Comparison of ENCODE assay signal across 28 cellular contexts in genomic region chr17:11140501-11140900, GRCh38.
"Had no signal": no experiment of that assay in that cellular context is flagged by ENCODE, and none has a peak within 500 bp of the region (broad histone marks: within the 10 kb centered on the region; RNA-seq: fewer than 3 reads in every experiment).

No MANE protein-coding gene starts in this region.

- H3K4me1 ChIP-seq: gastrocnemius medialis, neural progenitor cell, parathyroid adenoma, thyroid gland, upper lobe of left lung, vagina had no signal

- H3K27me3 Mint-ChIP-seq: activated CD4-positive, alpha-beta memory T cell treated with anti-CD3 and anti-CD28 coated beads, Interleukin-2, amount 10 ng/mL, durations not matched to agents 7 days and 5 days; activated T-cell treated with anti-CD3 and anti-CD28 coated beads, Interleukin-2, amount 50 U/mL, for 24 hours; effector memory CD8-positive, alpha-beta T cell; T-helper 17 cell had no signal

- H3K36me3 Mint-ChIP-seq: naive thymus-derived CD8-positive, alpha-beta T cell; neural progenitor cell; stimulated activated effector memory CD8-positive, alpha-beta T cell treated with anti-CD3 and anti-CD28 coated beads, Interleukin-12 subunit alpha, Interleukin-12 subunit beta, amount 100 ng/mL, for 72 hours had no signal

- H3K27me3 ChIP-seq: gastrocnemius medialis, neural progenitor cell, thyroid gland, upper lobe of left lung, vagina had no signal

- H3K4me1 Mint-ChIP-seq: activated CD4-positive, alpha-beta memory T cell treated with anti-CD3 and anti-CD28 coated beads, Interleukin-2, amount 10 ng/mL, durations not matched to agents 7 days and 5 days; naive thymus-derived CD8-positive, alpha-beta T cell; neural progenitor cell; stimulated activated effector memory CD8-positive, alpha-beta T cell treated with anti-CD3 and anti-CD28 coated beads, Interleukin-12 subunit alpha, Interleukin-12 subunit beta, amount 100 ng/mL, for 72 hours; T-helper 17 cell had no signal

- DNase-seq: activated CD4-positive, alpha-beta memory T cell treated with anti-CD3 and anti-CD28 coated beads, Interleukin-2, amount 10 ng/mL, durations not matched to agents 7 days and 5 days; activated CD4-positive, alpha-beta T cell treated with anti-CD3 and anti-CD28 coated beads for 48 hours; activated CD8-positive, alpha-beta memory T cell treated with anti-CD3 and anti-CD28 coated beads, Interleukin-2, amount 50 U/mL, for 48 hours; activated gamma-delta T cell; activated naive CD4-positive, alpha-beta T cell treated with anti-CD3 and anti-CD28 coated beads, Interleukin-2, amount 50 U/mL, for 16 hours; activated T-cell treated with anti-CD3 and anti-CD28 coated beads, Interleukin-2, amount 50 U/mL, for 24 hours; amniotic stem cell; cerebellar nuclear complex; effector memory CD8-positive, alpha-beta T cell; erythroblast; gastrocnemius medialis; kidney; mesenchymal stem cell; naive thymus-derived CD8-positive, alpha-beta T cell; stimulated activated CD4-positive, alpha-beta T cell treated with anti-CD3 and anti-CD28 coated beads, Interleukin-4, amount 100 ng/mL, for 1 hour; T-helper 17 cell; T1000; upper lobe of left lung; WERI-Rb-1 had no signal

- H3K9me3 ChIP-seq: gastrocnemius medialis, thyroid gland, upper lobe of left lung, vagina had no signal

- H3K4me3 Mint-ChIP-seq: activated CD4-positive, alpha-beta memory T cell treated with anti-CD3 and anti-CD28 coated beads, Interleukin-2, amount 10 ng/mL, durations not matched to agents 7 days and 5 days; activated T-cell treated with anti-CD3 and anti-CD28 coated beads, Interleukin-2, amount 50 U/mL, for 24 hours; effector memory CD8-positive, alpha-beta T cell; naive thymus-derived CD8-positive, alpha-beta T cell; neural progenitor cell; stimulated activated effector memory CD8-positive, alpha-beta T cell treated with anti-CD3 and anti-CD28 coated beads, Interleukin-12 subunit alpha, Interleukin-12 subunit beta, amount 100 ng/mL, for 72 hours; stimulated activated naive CD8-positive, alpha-beta T cell treated with anti-CD3 and anti-CD28 coated beads, Interleukin-15, Interleukin-2, amounts not matched to agents 100 ng/mL and 50 ng/mL, for 24 hours; T-helper 17 cell had no signal

- H3K27ac ChIP-seq: coronary artery, gastrocnemius medialis, hepatocyte, neural progenitor cell, parathyroid adenoma, thyroid gland, upper lobe of left lung, vagina, WERI-Rb-1 had no signal

- H3K9ac ChIP-seq: neural progenitor cell, parathyroid adenoma had no signal

- H3K27ac Mint-ChIP-seq: activated CD4-positive, alpha-beta memory T cell treated with anti-CD3 and anti-CD28 coated beads, Interleukin-2, amount 10 ng/mL, durations not matched to agents 7 days and 5 days; activated T-cell treated with anti-CD3 and anti-CD28 coated beads, Interleukin-2, amount 50 U/mL, for 24 hours; effector memory CD8-positive, alpha-beta T cell; naive thymus-derived CD8-positive, alpha-beta T cell; neural progenitor cell; stimulated activated effector memory CD8-positive, alpha-beta T cell treated with anti-CD3 and anti-CD28 coated beads, Interleukin-12 subunit alpha, Interleukin-12 subunit beta, amount 100 ng/mL, for 72 hours; stimulated activated naive CD8-positive, alpha-beta T cell treated with anti-CD3 and anti-CD28 coated beads, Interleukin-15, Interleukin-2, amounts not matched to agents 100 ng/mL and 50 ng/mL, for 24 hours; T-helper 17 cell had no signal

- H3K9me3 Mint-ChIP-seq: neural progenitor cell had no signal

- H3K36me3 ChIP-seq: gastrocnemius medialis, neural progenitor cell, thyroid gland, upper lobe of left lung, vagina, WERI-Rb-1 had no signal

- H2AFZ ChIP-seq: hepatocyte, neural progenitor cell, parathyroid adenoma had no signal

- H3K79me2 ChIP-seq: hepatocyte, parathyroid adenoma had no signal

- H3K4me3 ChIP-seq: coronary artery, gastrocnemius medialis, hepatocyte, neural progenitor cell, thyroid gland, upper lobe of left lung, vagina had no signal

- H3K4me2 ChIP-seq: hepatocyte, neural progenitor cell had no signal

- ATAC-seq: activated CD4-positive, CD25-positive, alpha-beta regulatory T cell treated with anti-CD3 and anti-CD28 coated beads, Interleukin-2, amount 50 U/mL, for 24 hours; effector memory CD8-positive, alpha-beta T cell; gastrocnemius medialis; naive thymus-derived CD8-positive, alpha-beta T cell; stimulated activated effector memory CD8-positive, alpha-beta T cell treated with anti-CD3 and anti-CD28 coated beads, Interleukin-12 subunit alpha, Interleukin-12 subunit beta, amount 100 ng/mL, for 72 hours; T-helper 17 cell had no signal
